In genomic region chr17:32503251-32504165, GRCh38 we compare ENCODE assay signal across 8 cellular contexts. TPM values are rescaled to one million over a fixed set of nuclear protein-coding genes. Genes with fewer than 3 reads are reported as not detected.
DNase-seq lines count a peak whose midpoint lies in the region; ATAC-seq, FAIRE-seq and TF ChIP-seq lines count a peak whose summit lies in the region.

No MANE protein-coding gene starts in this region.

- CTCF ChIA-PET in activated CD4-positive, alpha-beta T cell treated with anti-CD3 and anti-CD28 coated beads, Interleukin-2, amount 10 ng/mL, durations not matched to agents 7 days and 5 days (lab: Charles Lee): no interaction called here

- no peak overlapping the region for H2BK120ac ChIP-seq in H9 (ENCODE audit: low read depth, low read length, poor library complexity, severe bottlenecking)

- H3K27me3 Mint-ChIP-seq in activated CD4-positive, alpha-beta T cell treated with anti-CD3 and anti-CD28 coated beads, Interleukin-2, amount 10 ng/mL, durations not matched to agents 7 days and 5 days: no peaks in the 10 kb centered on the region
- H3K27me3 Mint-ChIP-seq in H9 (ENCODE audit: low read depth) (no peaks in the 10 kb centered on the region; the same call in 1 of the 2 replicates), glutamatergic neuron (ENCODE audit: unreplicated experiment) (peaks cover 3% of the 10 kb centered on the region)

- no peak overlapping the region for H3K18ac ChIP-seq in H9 (ENCODE audit: insufficient read length, low read depth, low read length)

- peaks cover 0 to 10% of the 10 kb centered on the region in 2 donors for H3K4me1 ChIP-seq in mucosa of rectum (ENCODE audit: control insufficient read depth in 2 of 2, insufficient read depth in 2 of 2, low read length in 2 of 2)
- no peaks in the 10 kb centered on the region for H3K4me1 ChIP-seq in H9 (ENCODE audit: insufficient read depth, low read length)

- H3T11ph ChIP-seq in H9 (ENCODE audit: low read length): no peak overlapping the region

- no peak overlapping the region for H2BK20ac ChIP-seq in H9 (ENCODE audit: low read depth, low read length, poor library complexity, severe bottlenecking)

- H3K4me2 ChIP-seq in H9 (ENCODE audit: insufficient read depth, insufficient read length, low read length): no peak overlapping the region

- no peak overlapping the region for H2AK5ac ChIP-seq in H9 (ENCODE audit: insufficient read length, low read length)

- DNase-seq in GM12891 (ENCODE audit: insufficient read length, low spot score) (no peak), GM20000 (ENCODE audit: low spot score) (peak; percentile 84), D341Med (ENCODE audit: low spot score) (no peak), H9 (no peak), glutamatergic neuron (no peak)
- peak; percentile 72 for DNase-seq in activated CD4-positive, alpha-beta T cell treated with anti-CD3 and anti-CD28 coated beads, Interleukin-2, amount 10 ng/mL, durations not matched to agents 7 days and 5 days

- H3K27me3 ChIP-seq in mucosa of rectum (ENCODE audit: control insufficient read depth in 2 of 2, insufficient read depth in 2 of 2, low read length in 2 of 2) (no peaks in the 10 kb centered on the region), H9 (ENCODE audit: insufficient read depth, low read length) (no peaks in the 10 kb centered on the region)

- no peak overlapping the region for H3K4me3 ChIP-seq in mucosa of rectum (ENCODE audit: low read length in 2 of 2)

- no CpG with 5 or more reads among the region's 7 CpGs for WGBS in H9 (ENCODE audit: extremely low coverage, insufficient read length, low lambda C conversion rate)

- H4K20me1 ChIP-seq in H9 (ENCODE audit: control insufficient read depth, insufficient read depth, insufficient read length): no peaks in the 10 kb centered on the region

- no peak overlapping the region for H3K14ac ChIP-seq in H9 (ENCODE audit: insufficient read depth, low read length)

- H3K56ac ChIP-seq in H9 (ENCODE audit: insufficient read length, low read depth, low read length): no peak overlapping the region

- no peaks in the 10 kb centered on the region for H3K23me2 ChIP-seq in H9 (ENCODE audit: insufficient read length, low read depth, low read length, poor library complexity, severe bottlenecking)

- peaks cover 3 to 10% of the 10 kb centered on the region in 2 donors for H3K36me3 ChIP-seq in mucosa of rectum (ENCODE audit: control insufficient read depth in 2 of 2, insufficient read depth in 2 of 2, low read length in 2 of 2)

- no peak overlapping the region for H4K8ac ChIP-seq in H9 (replicated peaks; ENCODE audit: insufficient read length, low read depth, low read length)

- H3K4ac ChIP-seq in H9 (ENCODE audit: low read depth, low read length): no peak overlapping the region

- H2BK15ac ChIP-seq in H9 (ENCODE audit: low read depth, low read length): no peak overlapping the region

- peaks cover 2% of the 10 kb centered on the region for H3K9me3 Mint-ChIP-seq in activated CD4-positive, alpha-beta T cell treated with anti-CD3 and anti-CD28 coated beads, Interleukin-2, amount 10 ng/mL, durations not matched to agents 7 days and 5 days
- no peaks in the 10 kb centered on the region for H3K9me3 Mint-ChIP-seq in H9
- peaks cover 5% of the 10 kb centered on the region for H3K9me3 Mint-ChIP-seq in glutamatergic neuron (ENCODE audit: unreplicated experiment)

- H3K9me3 ChIP-seq in mucosa of rectum (ENCODE audit: control insufficient read depth in 2 of 2, low read length in 2 of 2): no peaks in the 10 kb centered on the region
- no peaks in the 10 kb centered on the region for H3K9me3 ChIP-seq in H9 (ENCODE audit: control insufficient read depth, low read depth, low read length)

- peak; percentile 99 for FAIRE-seq in GM12891 (lab: Jason Lieb, UNC)

- peak overlapping the region; percentile 58 for H3K4me3 Mint-ChIP-seq in activated CD4-positive, alpha-beta T cell treated with anti-CD3 and anti-CD28 coated beads, Interleukin-2, amount 10 ng/mL, durations not matched to agents 7 days and 5 days
- H3K4me3 Mint-ChIP-seq in H9 (no peak overlapping the region), glutamatergic neuron (ENCODE audit: unreplicated experiment) (no peak overlapping the region)

- H4K5ac ChIP-seq in H9 (ENCODE audit: insufficient read length, low read depth, low read length): no peak overlapping the region

- TF ChIP-seq CTCF in GM20000 (IDR thresholded peaks at IDR 0.05; ENCODE audit: extremely low read depth, missing control alignments) (no peak), H9 (conservative IDR thresholded peaks at IDR 0.05) (no peak), glutamatergic neuron (IDR thresholded peaks at IDR 0.05; ENCODE audit: partially characterized antibody, unreplicated experiment) (no peak)

- POLR2A ChIA-PET in activated CD4-positive, alpha-beta T cell treated with anti-CD3 and anti-CD28 coated beads, Interleukin-2, amount 10 ng/mL, durations not matched to agents 7 days and 5 days (lab: Charles Lee): interaction anchor here (1.1 kb wide), 1 partner anchor 16 kb away, joined by 3 read pairs; no protein-coding TSS in a partner anchor

- no peaks in the 10 kb centered on the region for H3K79me2 ChIP-seq in H9 (ENCODE audit: insufficient read depth, low read length)

- H3K27ac Mint-ChIP-seq in activated CD4-positive, alpha-beta T cell treated with anti-CD3 and anti-CD28 coated beads, Interleukin-2, amount 10 ng/mL, durations not matched to agents 7 days and 5 days: peak overlapping the region; percentile 99
- no peak overlapping the region; a peak in 1 of 7 replicates for H3K27ac Mint-ChIP-seq in H9
- H3K27ac Mint-ChIP-seq in glutamatergic neuron (ENCODE audit: unreplicated experiment): no peak overlapping the region

- ATAC-seq in HG03457 (IDR thresholded peaks at IDR 0.05; ENCODE audit: unreplicated experiment): peak; percentile 69

- no peak overlapping the region for H2AFZ ChIP-seq in H9 (ENCODE audit: low read length)

- no peaks in the 10 kb centered on the region for H3K79me1 ChIP-seq in H9 (ENCODE audit: insufficient read depth, low read depth, low read length, poor library complexity, severe bottlenecking)

- peaks cover 5% of the 10 kb centered on the region for H3K36me3 Mint-ChIP-seq in activated CD4-positive, alpha-beta T cell treated with anti-CD3 and anti-CD28 coated beads, Interleukin-2, amount 10 ng/mL, durations not matched to agents 7 days and 5 days (ENCODE audit: low read depth)
- H3K36me3 Mint-ChIP-seq in H9 (ENCODE audit: insufficient read depth in 1 of 3, low read depth in 3 of 3) (peaks cover 0 to 5% (median 3%) of the 10 kb centered on the region in 3 experiments; a peak in 4 of 7 replicates), glutamatergic neuron (ENCODE audit: unreplicated experiment) (peaks cover 22% of the 10 kb centered on the region)

- peaks cover 49% of the 10 kb centered on the region for H3K4me1 Mint-ChIP-seq in activated CD4-positive, alpha-beta T cell treated with anti-CD3 and anti-CD28 coated beads, Interleukin-2, amount 10 ng/mL, durations not matched to agents 7 days and 5 days
- H3K4me1 Mint-ChIP-seq in H9: peaks cover 11 to 16% of the 10 kb centered on the region in 2 experiments
- peaks cover 8% of the 10 kb centered on the region for H3K4me1 Mint-ChIP-seq in glutamatergic neuron (ENCODE audit: low read depth, unreplicated experiment)

- peak overlapping the region; percentile 69 to 86 for H3K27ac ChIP-seq in mucosa of rectum (ENCODE audit: low read depth in 2 of 2, low read length in 2 of 2)
- no peak overlapping the region for H3K27ac ChIP-seq in H9 (ENCODE audit: insufficient read length, low read depth, low read length)

- H2BK12ac ChIP-seq in H9 (ENCODE audit: insufficient read length, low read depth, low read length): no peak overlapping the region

- H3K23ac ChIP-seq in H9 (ENCODE audit: insufficient read length, low read depth, low read length): no peak overlapping the region

- no peak overlapping the region for H2BK5ac ChIP-seq in H9 (ENCODE audit: insufficient read length, low read length)

- no peak; the same call in 1 of the 2 replicates for TF ChIP-seq POLR2A in GM12891 (IDR thresholded peaks at IDR 0.05; ENCODE audit: low read depth, low read length)

- H4K91ac ChIP-seq in H9 (ENCODE audit: insufficient read length, low read depth, low read length): no peak overlapping the region

- H3K9ac ChIP-seq in mucosa of rectum (ENCODE audit: low read depth in 1 of 2, low read length in 2 of 2) (peak overlapping the region in 1 of 2 donors; percentile 52), H9 (ENCODE audit: extremely low read depth, insufficient read length, low read length) (no peak overlapping the region)

TF ChIP-seq in GM12891, 5 proteins besides CTCF, POLR2A, EP300 and RAD21:
- no peak for TF ChIP-seq PAX5 (IDR thresholded peaks at IDR 0.05; ENCODE audit: insufficient read depth, low read length, severe bottlenecking)
- TF ChIP-seq POU2F2 (IDR thresholded peaks at IDR 0.05; ENCODE audit: low read depth, low read length): peak; percentile 75
- peak; percentile 94 for TF ChIP-seq SPI1 (IDR thresholded peaks at IDR 0.05; ENCODE audit: low read depth, low read length)
- 0 out of 2 replicates have a peak, but pooled peaks have one; percentile 42 for TF ChIP-seq POLR2AphosphoS5 (IDR thresholded peaks at IDR 0.05; ENCODE audit: low read depth, low read length)
- TF ChIP-seq TAF1 (IDR thresholded peaks at IDR 0.05; ENCODE audit: low read depth, low read length): peak; percentile 58
TF ChIP-seq in GM12891: peak in this region for 4.

RNA-seq across cellular contexts. Expression of gene CDK5R1, which starts 16.7 kb away (rescaled TPM):
- 20.3 TPM for polyA plus RNA-seq in GM12891 (2012; ENCODE audit: low read depth, missing spikeins)
- total RNA-seq in activated CD4-positive, alpha-beta T cell treated with anti-CD3 and anti-CD28 coated beads, Interleukin-2, amount 10 ng/mL, durations not matched to agents 7 days and 5 days: 1 to 10 TPM; 4.1 to 4.6 TPM
- total RNA-seq in H9 (2021) (10.4 and 11.4 TPM in 2 replicates), glutamatergic neuron (ENCODE audit: unreplicated experiment) (73.9 TPM)

RNA-seq across cellular contexts. Expression of gene PSMD11, which starts 59.2 kb away (rescaled TPM):
- polyA plus RNA-seq in GM12891 (2012; ENCODE audit: low read depth, missing spikeins): 71.8 TPM
- total RNA-seq in activated CD4-positive, alpha-beta T cell treated with anti-CD3 and anti-CD28 coated beads, Interleukin-2, amount 10 ng/mL, durations not matched to agents 7 days and 5 days: 10 to 100 TPM; 78.8 to 90.7 TPM
- total RNA-seq in H9 (2021) (169 and 175 TPM in 2 replicates), glutamatergic neuron (ENCODE audit: unreplicated experiment) (94.1 TPM)

Comparison
In these comparisons a context has a peak if more than half of its experiments do, and no peak if none do; other contexts are left out.
1. DNase-seq: peak in GM20000 (single experiment) and activated CD4-positive, alpha-beta T cell treated with anti-CD3 and anti-CD28 coated beads, Interleukin-2, amount 10 ng/mL, durations not matched to agents 7 days and 5 days (single experiment); none in GM12891 (single experiment), D341Med (single experiment), H9 (single experiment) and glutamatergic neuron (single experiment).